In the genomic region with DNA sequence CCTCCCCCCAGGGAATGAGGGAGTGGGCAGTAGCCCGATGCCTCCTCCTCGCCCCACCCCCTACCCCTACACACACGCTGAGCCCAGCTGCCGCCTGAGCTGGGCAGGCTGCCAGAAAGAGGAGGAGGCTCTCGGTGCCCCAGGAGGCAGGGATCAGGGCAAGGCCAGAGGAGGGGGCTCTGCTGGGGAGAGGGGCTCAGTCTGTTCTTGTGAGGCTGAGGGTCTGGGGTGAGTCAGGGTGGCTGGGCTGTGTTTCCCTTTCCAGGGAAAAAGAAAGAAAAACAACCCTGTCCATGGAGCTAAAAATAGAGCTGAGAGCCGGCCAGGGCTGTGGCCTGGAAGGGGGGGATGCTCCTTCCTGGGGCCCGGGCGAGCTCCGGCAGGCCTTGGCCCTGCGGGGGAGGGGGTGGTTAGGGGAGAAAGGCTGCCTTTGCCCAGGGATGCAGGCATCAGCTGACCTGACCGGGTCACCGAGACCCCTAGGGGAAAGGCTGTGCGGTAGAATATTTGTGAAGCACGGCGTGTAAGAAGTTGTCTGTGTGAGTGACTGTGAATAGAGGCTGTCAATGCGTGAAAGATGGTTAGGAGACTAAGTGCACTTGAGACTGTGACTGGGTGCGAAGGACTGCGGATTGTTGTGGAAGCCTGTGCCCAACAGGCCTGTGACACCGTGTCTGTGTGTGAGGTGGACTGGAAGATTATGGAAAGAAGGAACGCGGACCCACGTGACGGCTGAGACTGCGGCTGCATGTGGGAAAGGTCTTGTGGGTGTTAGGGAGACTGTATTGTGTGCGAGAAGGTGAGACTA, we compare ENCODE assay signal across 8 cellular contexts.
DNase-seq lines count a peak whose midpoint lies in the region; ATAC-seq lines count a peak whose summit lies in the region.

No MANE protein-coding gene starts in this region.

- ATAC-seq in HG03066 (IDR thresholded peaks at IDR 0.05; ENCODE audit: low read depth, unreplicated experiment) (peak; percentile 21), GM18870 (IDR thresholded peaks at IDR 0.05; ENCODE audit: unreplicated experiment) (no peak)

- DNase-seq in GF-D8 (lab: John Stamatoyannopoulos, UW) (peak; percentile 61), NCI-H510A treated with DMSO at 0.1 percent for 48 hours (lab: John Stamatoyannopoulos, UW) (peak; percentile 88), dedifferentiated amniotic fluid mesenchymal stem cell (ENCODE audit: extremely low spot score) (peak; percentile 59), left kidney (ENCODE audit: low read depth, low spot score) (peak; percentile 96)
- DNase-seq in activated CD4-positive, alpha-beta T cell treated with anti-CD3 and anti-CD28 coated beads, Interleukin-2, amount 50 U/mL, for 1 hour: peak; percentile 59
- peak; percentile 55 to 58 for DNase-seq in stimulated activated CD4-positive, alpha-beta T cell treated with anti-CD3 and anti-CD28 coated beads, Interleukin-1b, Interleukin-23, amount 100 ng/mL, for 4 hours (ENCODE audit: low read depth in 2 of 2)
